In the genomic region with DNA sequence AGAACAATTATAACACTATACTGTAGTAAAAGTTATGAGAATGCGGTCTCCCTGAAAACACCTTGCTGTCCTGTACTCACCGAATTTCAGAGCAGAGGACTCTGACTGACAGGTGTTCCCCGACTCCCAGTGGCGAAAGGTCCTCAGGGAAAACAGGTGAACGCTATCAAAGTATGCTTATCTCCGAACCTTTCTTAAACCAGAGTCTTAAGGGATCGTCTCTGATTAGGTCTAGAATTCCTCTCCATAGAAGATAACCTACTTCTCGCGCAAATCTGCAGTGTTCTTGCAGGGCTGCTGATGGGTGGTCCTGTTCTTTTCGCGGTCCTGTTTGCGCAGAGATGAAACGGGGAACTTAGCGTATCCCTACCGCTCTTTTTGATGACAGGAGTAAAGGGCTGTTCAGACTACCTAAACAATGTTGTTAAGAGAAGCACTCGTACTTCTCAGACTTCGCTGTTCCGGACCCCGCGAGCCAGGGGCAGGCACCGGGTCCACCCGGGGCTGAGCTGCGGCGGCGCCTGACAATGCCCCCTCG, we compare ENCODE assay signal across 8 cellular contexts. TPM values are rescaled to one million over a fixed set of nuclear protein-coding genes. Genes with fewer than 3 reads are reported as not detected.
DNase-seq lines count a peak whose midpoint lies in the region; ATAC-seq and TF ChIP-seq lines count a peak whose summit lies in the region.

No MANE protein-coding gene starts in this region.

- peak overlapping the region; percentile 89 for H3K4me3 Mint-ChIP-seq in HFFc6

- no peaks in the 10 kb centered on the region for H3K9me3 Mint-ChIP-seq in HFFc6

- no peak for TF ChIP-seq POLR2A in NB4 (IDR thresholded peaks at IDR 0.05; ENCODE audit: extremely low read depth, insufficient read length)

- peak overlapping the region; percentile 81 for H3K4me3 ChIP-seq in NB4 (ENCODE audit: low read depth, low read length)

- no peaks in the 10 kb centered on the region for H3K36me3 Mint-ChIP-seq in HFFc6 (ENCODE audit: low read depth)

- intact Hi-C loops in Right ventricle myocardium superior (cut with DNase I) (no loop called here), Right ventricle myocardium inferior (cut with DNase I) (no loop called here)

- TF ChIP-seq CTCF in HFFc6 (IDR thresholded peaks at IDR 0.05) = peak; percentile 7; the same call in 1 of the 2 replicates
- no peak for TF ChIP-seq CTCF in NB4 (IDR thresholded peaks at IDR 0.05; ENCODE audit: low read depth, low read length)

- H3K4me1 Mint-ChIP-seq in HFFc6 (ENCODE audit: low read depth) = peaks cover 73% of the 10 kb centered on the region

- H3K27ac Mint-ChIP-seq in HFFc6 = peak overlapping the region; percentile 75

- H3K27me3 Mint-ChIP-seq in HFFc6 (ENCODE audit: insufficient read depth) = no peaks in the 10 kb centered on the region

- DNase-seq in Right ventricle myocardium superior (no peak), Right ventricle myocardium inferior (ENCODE audit: missing footprints) (no peak), HFFc6 (no peak), NB4 (ENCODE audit: low read depth) (no peak), amniotic epithelial cell (ENCODE audit: low read depth) (peak; percentile 14), iPS-NIHi7 (ENCODE audit: extremely low spot score) (peak; percentile 31), NCI-H2196 (lab: John Stamatoyannopoulos, UW; ENCODE audit: unreplicated experiment) (no peak)
- peak; percentile 14 to 31 for DNase-seq in stimulated activated CD4-positive, alpha-beta T cell treated with anti-CD3 and anti-CD28 coated beads, Interleukin-4, amount 100 ng/mL, for 48 hours (ENCODE audit: low read depth in 2 of 2)

- ATAC-seq in Right ventricle myocardium superior (ENCODE audit: poor library complexity) = peak; percentile 14
- no peak for ATAC-seq in Right ventricle myocardium inferior

RNA-seq across cellular contexts. Expression of a gene that starts 1.0 kb away (rescaled TPM):
- total RNA-seq in Right ventricle myocardium superior (64.9 TPM), Right ventricle myocardium inferior (68.3 TPM)
- 10 to 100 TPM; 56.7 to 75.2 (median 65.9) TPM for total RNA-seq in HFFc6 (2021; fragmentation: NEBNext Ultra II Directional; extraction: Animal tissue kit (Norgen Biotek cat#: 25700))

Comparison
In these comparisons a context has a peak if more than half of its experiments do, and no peak if none do; other contexts are left out.
1. DNase-seq: peak in amniotic epithelial cell (single experiment), iPS-NIHi7 (single experiment) and stimulated activated CD4-positive, alpha-beta T cell treated with anti-CD3 and anti-CD28 coated beads, Interleukin-4, amount 100 ng/mL, for 48 hours (2 of 2); none in Right ventricle myocardium superior (single experiment), Right ventricle myocardium inferior (single experiment), HFFc6 (single experiment), NB4 (single experiment) and NCI-H2196 (single experiment).